Comparison of ENCODE assay signal across 17 cellular contexts in genomic region chr12:49904601-49905000, GRCh38. TPM values are rescaled to one million over a fixed set of nuclear protein-coding genes. Genes with fewer than 3 reads are reported as not detected.
DNase-seq lines count a peak whose midpoint lies in the region; ATAC-seq and TF ChIP-seq lines count a peak whose summit lies in the region.
"Had no signal": no experiment of that assay in that cellular context is flagged by ENCODE, and none has a peak within 500 bp of the region (broad histone marks: within the 10 kb centered on the region; RNA-seq: fewer than 3 reads in every experiment).

No MANE protein-coding gene starts in this region.

- H3K4me1 Mint-ChIP-seq in T-helper 1 cell treated with Interleukin-12 subunit alpha and Interleukin-12 subunit beta and Interleukin-4 antibody, amounts not matched to agents 30 μg/mL and 1 μg/mL, for 36 hours (ENCODE audit: low read depth) = peaks cover 7% of the 10 kb centered on the region
- peaks cover 20% of the 10 kb centered on the region for H3K4me1 Mint-ChIP-seq in activated CD4-positive, alpha-beta memory T cell treated with anti-CD3 and anti-CD28 coated beads, Interleukin-2, amount 10 ng/mL, durations not matched to agents 7 days and 5 days
- H3K4me1 Mint-ChIP-seq in glutamatergic neuron (ENCODE audit: low read depth, unreplicated experiment) (peaks cover 5% of the 10 kb centered on the region), CD14-positive monocyte (peaks cover 10% of the 10 kb centered on the region)
- H3K4me1 Mint-ChIP-seq in stimulated activated effector memory CD8-positive, alpha-beta T cell treated with anti-CD3 and anti-CD28 coated beads, Interleukin-12 subunit alpha, Interleukin-12 subunit beta, amount 100 ng/mL, for 72 hours = peaks cover 24% of the 10 kb centered on the region

- POLR2A ChIA-PET in activated CD4-positive, alpha-beta memory T cell treated with anti-CD3 and anti-CD28 coated beads, Interleukin-2, amount 10 ng/mL, durations not matched to agents 7 days and 5 days (lab: Charles Lee) = interaction anchor here (1.0 kb wide), 1 partner anchor 163 kb away, joined by 3 read pairs; the partner anchor contains the start of gene TMBIM6

- CTCF ChIA-PET in activated CD4-positive, alpha-beta memory T cell treated with anti-CD3 and anti-CD28 coated beads, Interleukin-2, amount 10 ng/mL, durations not matched to agents 7 days and 5 days (lab: Charles Lee) = interaction anchor here (1.0 to 1.5 kb wide), 3 partner anchors 41 to 391 kb away, joined by 3 to 9 read pairs (median 5); no protein-coding TSS in a partner anchor

- H3K4me3 Mint-ChIP-seq in T-helper 1 cell treated with Interleukin-12 subunit alpha and Interleukin-12 subunit beta and Interleukin-4 antibody, amounts not matched to agents 30 μg/mL and 1 μg/mL, for 36 hours = peak overlapping the region; percentile 79
- H3K4me3 Mint-ChIP-seq in activated CD4-positive, alpha-beta memory T cell treated with anti-CD3 and anti-CD28 coated beads, Interleukin-2, amount 10 ng/mL, durations not matched to agents 7 days and 5 days = peak overlapping the region; percentile 72
- H3K4me3 Mint-ChIP-seq in glutamatergic neuron (ENCODE audit: unreplicated experiment) (peak overlapping the region; percentile 78), CD14-positive monocyte (peak overlapping the region in 1 of 2 donors; percentile 88)
- peak overlapping the region; percentile 80 for H3K4me3 Mint-ChIP-seq in stimulated activated effector memory CD8-positive, alpha-beta T cell treated with anti-CD3 and anti-CD28 coated beads, Interleukin-12 subunit alpha, Interleukin-12 subunit beta, amount 100 ng/mL, for 72 hours

- peaks cover 22% of the 10 kb centered on the region for H3K27me3 Mint-ChIP-seq in T-helper 1 cell treated with Interleukin-12 subunit alpha and Interleukin-12 subunit beta and Interleukin-4 antibody, amounts not matched to agents 30 μg/mL and 1 μg/mL, for 36 hours (ENCODE audit: low read depth)
- H3K27me3 Mint-ChIP-seq in activated CD4-positive, alpha-beta memory T cell treated with anti-CD3 and anti-CD28 coated beads, Interleukin-2, amount 10 ng/mL, durations not matched to agents 7 days and 5 days = peaks cover 10% of the 10 kb centered on the region
- H3K27me3 Mint-ChIP-seq in glutamatergic neuron (ENCODE audit: unreplicated experiment) = peaks cover 11% of the 10 kb centered on the region
- peaks cover 38 to 58% (median 53%) of the 10 kb centered on the region in 3 donors for H3K27me3 Mint-ChIP-seq in CD14-positive monocyte (ENCODE audit: low read depth in 3 of 3)

- no peaks in the 10 kb centered on the region for H3K36me3 Mint-ChIP-seq in T-helper 1 cell treated with Interleukin-12 subunit alpha and Interleukin-12 subunit beta and Interleukin-4 antibody, amounts not matched to agents 30 μg/mL and 1 μg/mL, for 36 hours (ENCODE audit: low read depth)
- H3K36me3 Mint-ChIP-seq in activated CD4-positive, alpha-beta memory T cell treated with anti-CD3 and anti-CD28 coated beads, Interleukin-2, amount 10 ng/mL, durations not matched to agents 7 days and 5 days (ENCODE audit: low read depth) = no peaks in the 10 kb centered on the region
- H3K36me3 Mint-ChIP-seq in glutamatergic neuron (ENCODE audit: unreplicated experiment) (no peaks in the 10 kb centered on the region), CD14-positive monocyte (peaks cover 6% of the 10 kb centered on the region in 2 donors)
- peaks cover 10% of the 10 kb centered on the region for H3K36me3 Mint-ChIP-seq in stimulated activated effector memory CD8-positive, alpha-beta T cell treated with anti-CD3 and anti-CD28 coated beads, Interleukin-12 subunit alpha, Interleukin-12 subunit beta, amount 100 ng/mL, for 72 hours

- H3K27ac Mint-ChIP-seq in T-helper 1 cell treated with Interleukin-12 subunit alpha and Interleukin-12 subunit beta and Interleukin-4 antibody, amounts not matched to agents 30 μg/mL and 1 μg/mL, for 36 hours = no peak overlapping the region
- H3K27ac Mint-ChIP-seq in activated CD4-positive, alpha-beta memory T cell treated with anti-CD3 and anti-CD28 coated beads, Interleukin-2, amount 10 ng/mL, durations not matched to agents 7 days and 5 days = no peak overlapping the region
- H3K27ac Mint-ChIP-seq in glutamatergic neuron (ENCODE audit: unreplicated experiment) = peak overlapping the region; percentile 76
- peak overlapping the region; percentile 78 for H3K27ac Mint-ChIP-seq in stimulated activated effector memory CD8-positive, alpha-beta T cell treated with anti-CD3 and anti-CD28 coated beads, Interleukin-12 subunit alpha, Interleukin-12 subunit beta, amount 100 ng/mL, for 72 hours
- H3K27ac Mint-ChIP-seq in CD14-positive monocyte = no peak overlapping the region

- no peak for ATAC-seq in stimulated activated effector memory CD8-positive, alpha-beta T cell treated with anti-CD3 and anti-CD28 coated beads, Interleukin-12 subunit alpha, Interleukin-12 subunit beta, amount 100 ng/mL, for 72 hours

- TF ChIP-seq CTCF in glutamatergic neuron (IDR thresholded peaks at IDR 0.05; ENCODE audit: partially characterized antibody, unreplicated experiment) (no peak), CD14-positive monocyte (IDR thresholded peaks at IDR 0.05) (no peak)

- no peaks in the 10 kb centered on the region for H3K9me3 Mint-ChIP-seq in T-helper 1 cell treated with Interleukin-12 subunit alpha and Interleukin-12 subunit beta and Interleukin-4 antibody, amounts not matched to agents 30 μg/mL and 1 μg/mL, for 36 hours
- no peaks in the 10 kb centered on the region for H3K9me3 Mint-ChIP-seq in activated CD4-positive, alpha-beta memory T cell treated with anti-CD3 and anti-CD28 coated beads, Interleukin-2, amount 10 ng/mL, durations not matched to agents 7 days and 5 days
- peaks cover 4% of the 10 kb centered on the region for H3K9me3 Mint-ChIP-seq in glutamatergic neuron (ENCODE audit: unreplicated experiment)
- no peaks in the 10 kb centered on the region for H3K9me3 Mint-ChIP-seq in stimulated activated effector memory CD8-positive, alpha-beta T cell treated with anti-CD3 and anti-CD28 coated beads, Interleukin-12 subunit alpha, Interleukin-12 subunit beta, amount 100 ng/mL, for 72 hours
- peaks cover 0 to 6% (median 4%) of the 10 kb centered on the region in 7 donors for H3K9me3 Mint-ChIP-seq in CD14-positive monocyte

- DNase-seq in T-helper 1 cell = no peak
- DNase-seq in activated CD4-positive, alpha-beta memory T cell treated with anti-CD3 and anti-CD28 coated beads, Interleukin-2, amount 10 ng/mL, durations not matched to agents 7 days and 5 days = no peak
- no peak for DNase-seq in glutamatergic neuron
- DNase-seq in stimulated activated effector memory CD8-positive, alpha-beta T cell treated with anti-CD3 and anti-CD28 coated beads, Interleukin-12 subunit alpha, Interleukin-12 subunit beta, amount 100 ng/mL, for 72 hours (ENCODE audit: low spot score in 2 of 2) = no peak
- no peak for DNase-seq in hepatic stellate cell (ENCODE audit: low spot score)
- DNase-seq in CD14-positive monocyte (ENCODE audit: low spot score) = no peak
- no peak for DNase-seq in DMS53 treated with DMSO at 0.1 percent for 48 hours (lab: John Stamatoyannopoulos, UW; ENCODE audit: unreplicated experiment)
- DNase-seq: GDM1, NCI-H446 treated with DMSO at 0.1 percent for 48 hours had no signal

- intact Hi-C loops in CD14-positive monocyte (cut with micrococcal nuclease) = no loop called here

RNA-seq across cellular contexts. Expression of gene FAIM2, which starts 0.9 kb away (rescaled TPM):
- under 1 TPM; 0.78 to 0.95 TPM for total RNA-seq in activated CD4-positive, alpha-beta memory T cell treated with anti-CD3 and anti-CD28 coated beads, Interleukin-2, amount 10 ng/mL, durations not matched to agents 7 days and 5 days
- total RNA-seq in glutamatergic neuron (ENCODE audit: unreplicated experiment) = 3.5 TPM
- not detected for polyA plus RNA-seq in CD14-positive monocyte
- total RNA-seq: A172, H7, SJSA1 had no signal
- polyA plus RNA-seq: keratinocyte had no signal

RNA-seq across cellular contexts. Expression of gene AQP2, which starts 45.9 kb away (rescaled TPM):
- total RNA-seq in activated CD4-positive, alpha-beta memory T cell treated with anti-CD3 and anti-CD28 coated beads, Interleukin-2, amount 10 ng/mL, durations not matched to agents 7 days and 5 days = not detected
- not detected for total RNA-seq in glutamatergic neuron (ENCODE audit: unreplicated experiment)
- polyA plus RNA-seq in CD14-positive monocyte = not detected
- total RNA-seq: A172, H7, LHCN-M2, SJSA1 had no signal
- polyA plus RNA-seq: esophagus, keratinocyte had no signal

RNA-seq across cellular contexts. Expression of gene AQP5, which starts 57.1 kb away (rescaled TPM):
- not detected for total RNA-seq in activated CD4-positive, alpha-beta memory T cell treated with anti-CD3 and anti-CD28 coated beads, Interleukin-2, amount 10 ng/mL, durations not matched to agents 7 days and 5 days
- total RNA-seq in glutamatergic neuron (ENCODE audit: unreplicated experiment) = not detected
- not detected for polyA plus RNA-seq in CD14-positive monocyte
- total RNA-seq: posterior vena cava, SJSA1 had no signal
- polyA plus RNA-seq: keratinocyte had no signal

Comparison
In these comparisons a context has a peak if more than half of its experiments do, and no peak if none do; other contexts are left out.
1. H3K27ac Mint-ChIP-seq: peak in glutamatergic neuron (single experiment) and stimulated activated effector memory CD8-positive, alpha-beta T cell treated with anti-CD3 and anti-CD28 coated beads, Interleukin-12 subunit alpha, Interleukin-12 subunit beta, amount 100 ng/mL, for 72 hours (single experiment); none in T-helper 1 cell treated with Interleukin-12 subunit alpha and Interleukin-12 subunit beta and Interleukin-4 antibody, amounts not matched to agents 30 μg/mL and 1 μg/mL, for 36 hours (single experiment), activated CD4-positive, alpha-beta memory T cell treated with anti-CD3 and anti-CD28 coated beads, Interleukin-2, amount 10 ng/mL, durations not matched to agents 7 days and 5 days (single experiment) and CD14-positive monocyte (0 of 7).